2 cellular contexts compared by ENCODE assay signal in genomic region chr17:47829870-47830269, GRCh38.
TF ChIP-seq lines count a peak whose summit lies in the region.

No MANE protein-coding gene starts in this region.

TF ChIP-seq in SK-N-SH, 30 proteins besides CTCF, POLR2A, EP300 and RAD21:
- TF ChIP-seq MAX (IDR thresholded peaks at IDR 0.05; ENCODE audit: low read depth) = no peak
- TF ChIP-seq FOSL2 (IDR thresholded peaks at IDR 0.05; ENCODE audit: borderline replicate concordance, low read depth) = no peak
- no peak for TF ChIP-seq SMC3 (IDR thresholded peaks at IDR 0.05; ENCODE audit: low read depth, low read length)
- TF ChIP-seq POLR2AphosphoS5 (IDR thresholded peaks at IDR 0.05; ENCODE audit: low read depth, low read length) = no peak
- no peak for TF ChIP-seq IRF3 (IDR thresholded peaks at IDR 0.05; ENCODE audit: low read depth, low read length)
- TF ChIP-seq FOXM1 (IDR thresholded peaks at IDR 0.05; ENCODE audit: low read depth) = no peak
- no peak for TF ChIP-seq TAF1 (IDR thresholded peaks at IDR 0.05; ENCODE audit: borderline replicate concordance, low read depth, low read length)
- no peak for TF ChIP-seq SIN3A (IDR thresholded peaks at IDR 0.05; ENCODE audit: borderline replicate concordance, low read depth, low read length)

TF ChIP-seq in SK-N-SH treated with all-trans-retinoic acid at 6 μM for 48 hours, 23 proteins besides CTCF, POLR2A, EP300 and RAD21:
- TF ChIP-seq ZC3H10 (CRISPR knock-in tag; IDR thresholded peaks at IDR 0.05) (no peak), OSR1 (CRISPR knock-in tag; IDR thresholded peaks at IDR 0.05) (no peak), ZNF565 (CRISPR knock-in tag; conservative IDR thresholded peaks at IDR 0.05; ENCODE audit: low read depth) (no peak), ZFP30 (CRISPR knock-in tag; IDR thresholded peaks at IDR 0.05) (no peak), ZNF8 (CRISPR knock-in tag; IDR thresholded peaks at IDR 0.05) (no peak), CSRNP3 (CRISPR knock-in tag; IDR thresholded peaks at IDR 0.05) (no peak), ZNF70 (CRISPR knock-in tag; IDR thresholded peaks at IDR 0.05) (no peak), BACH2 (CRISPR knock-in tag; IDR thresholded peaks at IDR 0.05; ENCODE audit: borderline replicate concordance) (no peak), ZFP3 (CRISPR knock-in tag; IDR thresholded peaks at IDR 0.05) (no peak), CSDC2 (CRISPR knock-in tag; IDR thresholded peaks at IDR 0.05) (no peak), CREB5 (CRISPR knock-in tag; IDR thresholded peaks at IDR 0.05; ENCODE audit: low read depth) (no peak), PPARA (CRISPR knock-in tag; IDR thresholded peaks at IDR 0.05; ENCODE audit: borderline replicate concordance) (no peak), TCF4 (CRISPR knock-in tag; IDR thresholded peaks at IDR 0.05; ENCODE audit: borderline replicate concordance) (no peak), PATZ1 (CRISPR knock-in tag; IDR thresholded peaks at IDR 0.05; ENCODE audit: borderline replicate concordance) (no peak), ISL1 (CRISPR knock-in tag; IDR thresholded peaks at IDR 0.05) (no peak)
